ENCODE assay signal across 30 cellular contexts in the genomic region with DNA sequence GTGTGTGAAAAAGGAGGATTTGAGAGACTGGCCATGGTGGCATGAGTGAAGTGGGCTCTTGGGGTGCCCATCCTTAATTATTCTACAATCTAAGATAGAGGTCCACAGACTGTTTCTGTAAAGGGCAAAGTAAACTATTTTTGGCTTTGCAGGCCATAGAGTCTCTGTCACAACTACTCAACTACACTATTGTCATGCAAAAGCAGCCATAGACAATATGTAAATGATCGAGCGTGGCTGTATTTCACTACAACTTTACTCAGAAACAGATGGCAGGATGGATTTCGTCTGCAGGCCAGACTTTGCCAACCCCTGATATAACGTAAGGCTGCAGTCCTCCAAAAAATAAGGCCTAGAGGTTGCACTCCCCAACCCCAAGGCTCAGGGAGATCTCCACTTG.
"Had no signal": no experiment of that assay in that cellular context is flagged by ENCODE, and none has a peak within 500 bp of the region (broad histone marks: within the 10 kb centered on the region; RNA-seq: fewer than 3 reads in every experiment).

No MANE protein-coding gene starts in this region.

- H3K9me3 ChIP-seq: ovary, thyroid gland, upper lobe of right lung had no signal

- DNase-seq: activated CD4-positive, alpha-beta T cell treated with anti-CD3 and anti-CD28 coated beads for 48 hours; activated CD4-positive, alpha-beta T cell treated with anti-CD3 and anti-CD28 coated beads, Interleukin-2, amount 50 U/mL, for 48 hours; activated CD8-positive, alpha-beta memory T cell treated with anti-CD3 and anti-CD28 coated beads for 24 hours; activated effector memory CD4-positive, alpha-beta T cell treated with Interleukin-2 at 50 U/mL for 16 hours; activated naive CD4-positive, alpha-beta T cell treated with Interleukin-2 at 50 U/mL for 16 hours; anterior cingulate cortex; foreskin fibroblast; head of caudate nucleus; hippocampal formation; islet precursor cell; left ventricle myocardium superior; naive B cell; ovary; stimulated activated CD4-positive, alpha-beta T cell treated with anti-CD3 and anti-CD28 coated beads, Interleukin-1b, Interleukin-23, amount 100 ng/mL, for 48 hours; stimulated activated CD4-positive, alpha-beta T cell treated with anti-CD3 and anti-CD28 coated beads, Interleukin-4, amount 100 ng/mL, for 4 hours; stimulated activated CD8-positive, alpha-beta memory T cell treated with anti-CD3 and anti-CD28 coated beads, Interleukin-4, amount 100 ng/mL, for 48 hours; stimulated activated naive CD8-positive, alpha-beta T cell treated with anti-CD3 and anti-CD28 coated beads, Interleukin-15, amount 100 ng/mL, for 72 hours; substantia nigra; T-helper 1 cell; upper lobe of right lung had no signal

- H3K27me3 Mint-ChIP-seq: naive B cell, progenitor cell of endocrine pancreas had no signal

- H3K4me3 Mint-ChIP-seq: activated naive CD8-positive, alpha-beta T cell; central memory CD8-positive, alpha-beta T cell; mesothelial cell of epicardium; naive B cell; stimulated activated memory B cell treated with anti-CD40 and anti-IgM and Interleukin-4, amounts not matched to agents 10 μg/mL and 1 μg/mL and 100 μg/mL, for 72 hours; stimulated activated naive CD8-positive, alpha-beta T cell treated with anti-CD3 and anti-CD28 coated beads, Interleukin-15, amount 100 ng/mL, for 72 hours; T-helper 2 cell treated with Interferon-gamma antibody and Interleukin-4, amounts not matched to agents 5 μg/mL and 100 μg/mL, for 36 hours had no signal

- H3K4me1 Mint-ChIP-seq: central memory CD8-positive, alpha-beta T cell; stimulated activated memory B cell treated with anti-CD40 and anti-IgM and Interleukin-4, amounts not matched to agents 10 μg/mL and 1 μg/mL and 100 μg/mL, for 72 hours; stimulated activated naive CD8-positive, alpha-beta T cell treated with anti-CD3 and anti-CD28 coated beads, Interleukin-15, amount 100 ng/mL, for 72 hours had no signal

- H3K9me3 Mint-ChIP-seq: central memory CD8-positive, alpha-beta T cell; stimulated activated memory B cell treated with anti-CD40 and anti-IgM and Interleukin-4, amounts not matched to agents 10 μg/mL and 1 μg/mL and 100 μg/mL, for 72 hours; stimulated activated naive CD8-positive, alpha-beta T cell treated with anti-CD3 and anti-CD28 coated beads, Interleukin-15, amount 100 ng/mL, for 72 hours; T-helper 2 cell treated with Interferon-gamma antibody and Interleukin-4, amounts not matched to agents 5 μg/mL and 100 μg/mL, for 36 hours had no signal

- H3K36me3 Mint-ChIP-seq: activated naive CD8-positive, alpha-beta T cell; naive B cell; stimulated activated memory B cell treated with anti-CD40 and anti-IgM and Interleukin-4, amounts not matched to agents 10 μg/mL and 1 μg/mL and 100 μg/mL, for 72 hours had no signal

- ATAC-seq: activated CD4-positive, CD25-positive, alpha-beta regulatory T cell treated with anti-CD3 and anti-CD28 coated beads, Interleukin-2, amount 50 U/mL, for 24 hours; left ventricle myocardium superior; stimulated activated memory B cell treated with anti-CD40 and anti-IgM and Interleukin-4, amounts not matched to agents 10 μg/mL and 1 μg/mL and 100 μg/mL, for 72 hours; stimulated activated naive CD8-positive, alpha-beta T cell treated with anti-CD3 and anti-CD28 coated beads, Interleukin-15, amount 100 ng/mL, for 72 hours; upper lobe of right lung had no signal

- H3K36me3 ChIP-seq: ovary had no signal

- H3K27ac ChIP-seq: ovary, thyroid gland, upper lobe of right lung, VCaP had no signal

- H3K4me3 ChIP-seq: ovary, smooth muscle cell, thyroid gland, upper lobe of right lung had no signal

- H3K27ac Mint-ChIP-seq: activated naive CD8-positive, alpha-beta T cell; progenitor cell of endocrine pancreas; stimulated activated memory B cell treated with anti-CD40 and anti-IgM and Interleukin-4, amounts not matched to agents 10 μg/mL and 1 μg/mL and 100 μg/mL, for 72 hours; T-helper 2 cell treated with Interferon-gamma antibody and Interleukin-4, amounts not matched to agents 5 μg/mL and 100 μg/mL, for 36 hours had no signal

- H3K4me2 ChIP-seq: smooth muscle cell had no signal

- H3K27me3 ChIP-seq: ovary, thyroid gland, upper lobe of right lung had no signal
